ENCODE assay signal across 13 cellular contexts in genomic region chr7:611281-611810, GRCh38.
DNase-seq lines count a peak whose midpoint lies in the region; ATAC-seq and TF ChIP-seq lines count a peak whose summit lies in the region.
"Had no signal": no experiment of that assay in that cellular context is flagged by ENCODE, and none has a peak within 500 bp of the region (broad histone marks: within the 10 kb centered on the region; RNA-seq: fewer than 3 reads in every experiment).

No MANE protein-coding gene starts in this region.

- no peak overlapping the region for H3K9ac ChIP-seq in BLaER1 treated with 17β-estradiol and CSF1 and Interleukin-3, amounts not matched to agents 10 nM and 100 nM

- no peaks in the 10 kb centered on the region for H3K9me3 ChIP-seq in BLaER1 treated with 17β-estradiol and CSF1 and Interleukin-3, amounts not matched to agents 10 nM and 100 nM (replicated peaks in 1 of 11)
- no peaks in the 10 kb centered on the region for H3K9me3 ChIP-seq in gastroesophageal sphincter
- H3K9me3 ChIP-seq: Caco-2 had no signal

- peak overlapping the region in 3 of 11 experiments; percentile 45 to 65 (median 48); a peak in 3 of 22 replicates for H3K27ac ChIP-seq in BLaER1 treated with 17β-estradiol and CSF1 and Interleukin-3, amounts not matched to agents 10 nM and 100 nM
- peak overlapping the region in 3 of 4 donors; percentile 52 to 70 (median 64) for H3K27ac ChIP-seq in gastroesophageal sphincter
- H3K27ac ChIP-seq: HL-60, PC-9 had no signal

- no peaks in the 10 kb centered on the region for H3K36me3 ChIP-seq in BLaER1 treated with 17β-estradiol and CSF1 and Interleukin-3, amounts not matched to agents 10 nM and 100 nM
- no peaks in the 10 kb centered on the region for H3K36me3 ChIP-seq in gastroesophageal sphincter

- no peak for DNase-seq in WTC11 (ENCODE audit: low spot score)
- DNase-seq in posterior vena cava (ENCODE audit: low spot score), result peak; percentile 78
- no peak for DNase-seq in stimulated activated CD4-positive, alpha-beta T cell treated with anti-CD3 and anti-CD28 coated beads, Interleukin-12 subunit alpha, Interleukin-12 subunit beta, amount 100 ng/mL, for 4 hours
- DNase-seq in HFFc6, result no peak
- DNase-seq in GM10248 (ENCODE audit: extremely low spot score), result no peak
- DNase-seq in NCI-H2029 treated with DMSO at 0.1 percent for 48 hours (lab: John Stamatoyannopoulos, UW), result no peak
- DNase-seq: Caco-2, NCI-H446, PC-9, T-helper 17 cell had no signal

- H3K4me1 ChIP-seq in BLaER1 treated with 17β-estradiol and CSF1 and Interleukin-3, amounts not matched to agents 10 nM and 100 nM, result peaks cover 58 to 78% (median 67%) of the 10 kb centered on the region in 10 experiments
- peaks cover 0 to 18% (median 7%) of the 10 kb centered on the region in 3 donors for H3K4me1 ChIP-seq in gastroesophageal sphincter

- H3K9me3 Mint-ChIP-seq in WTC11 (peaks cover 4% of the 10 kb centered on the region; the same call in 1 of the 2 replicates), HFFc6 (no peaks in the 10 kb centered on the region)

- H3K4me1 Mint-ChIP-seq in WTC11 (peaks cover 8% of the 10 kb centered on the region), HFFc6 (ENCODE audit: low read depth) (no peaks in the 10 kb centered on the region)

- H3K27ac Mint-ChIP-seq in WTC11, result peak overlapping the region; percentile 93; the same call in 1 of the 2 replicates
- no peak overlapping the region for H3K27ac Mint-ChIP-seq in HFFc6
- H3K27ac Mint-ChIP-seq: T-helper 17 cell had no signal

- no peaks in the 10 kb centered on the region for H4K20me1 ChIP-seq in BLaER1 treated with 17β-estradiol and CSF1 and Interleukin-3, amounts not matched to agents 10 nM and 100 nM

- no peak for TF ChIP-seq EP300 in gastroesophageal sphincter (IDR thresholded peaks at IDR 0.05)

- POLR2A ChIA-PET in WTC11 (lab: Charles Lee) (no interaction called here), GM10248 (lab: Yijun Ruan, JAX) (no interaction called here)

- intact Hi-C loops in posterior vena cava (cut with DNase I), result no loop called here

- peak overlapping the region; percentile 79 to 95 (median 87); a peak in 17 of 22 replicates for H3K4me2 ChIP-seq in BLaER1 treated with 17β-estradiol and CSF1 and Interleukin-3, amounts not matched to agents 10 nM and 100 nM
- H3K4me2 ChIP-seq: PC-9 had no signal

- TF ChIP-seq CTCF in WTC11 (IDR thresholded peaks at IDR 0.05) (no peak), gastroesophageal sphincter (IDR thresholded peaks at IDR 0.05) (no peak), HFFc6 (IDR thresholded peaks at IDR 0.05) (no peak), GM10248 (IDR thresholded peaks at IDR 0.05; ENCODE audit: control extremely low read depth, extremely low read depth, low read depth, missing control alignments) (no peak)

- no peak overlapping the region for H3K4me3 ChIP-seq in BLaER1 treated with 17β-estradiol and CSF1 and Interleukin-3, amounts not matched to agents 10 nM and 100 nM
- no peak overlapping the region for H3K4me3 ChIP-seq in gastroesophageal sphincter
- H3K4me3 ChIP-seq: PC-9 had no signal

- CTCF ChIA-PET in WTC11 (lab: Charles Lee), result interaction anchor here (0.9 kb wide), 1 partner anchor 175 kb away, joined by 5 read pairs; no protein-coding TSS in a partner anchor
- CTCF ChIA-PET in GM10248 (lab: Yijun Ruan, JAX), result interaction anchor here (1.0 kb wide), 1 partner anchor 348 kb away, joined by 3 read pairs; no protein-coding TSS in a partner anchor

- H3K27me3 ChIP-seq in BLaER1 treated with 17β-estradiol and CSF1 and Interleukin-3, amounts not matched to agents 10 nM and 100 nM, result peaks cover 0 to 6% (median 0%) of the 10 kb centered on the region in 11 experiments; a peak in 1 of 22 replicates
- H3K27me3 ChIP-seq in gastroesophageal sphincter, result no peaks in the 10 kb centered on the region

- no peaks in the 10 kb centered on the region for H3K36me3 Mint-ChIP-seq in WTC11
- H3K36me3 Mint-ChIP-seq in HFFc6 (ENCODE audit: low read depth), result peaks cover 5% of the 10 kb centered on the region

- H3K4me3 Mint-ChIP-seq in WTC11, result no peak overlapping the region
- no peak overlapping the region for H3K4me3 Mint-ChIP-seq in HFFc6
- H3K4me3 Mint-ChIP-seq: T-helper 17 cell had no signal

- ATAC-seq in WTC11 (no peak), gastroesophageal sphincter (peak; percentile 26)
- ATAC-seq: T-helper 17 cell had no signal

- H3K27me3 Mint-ChIP-seq in WTC11 (ENCODE audit: low read depth), result no peaks in the 10 kb centered on the region
- peaks cover 9% of the 10 kb centered on the region for H3K27me3 Mint-ChIP-seq in HFFc6 (ENCODE audit: insufficient read depth)
- H3K27me3 Mint-ChIP-seq: T-helper 17 cell had no signal

- 51 to 85% methylated on average over 4 to 8 of the region's 14 CpGs for WGBS in gastroesophageal sphincter (ENCODE audit: low coverage in 1 of 2), 2 donors

- TF ChIP-seq POLR2A in gastroesophageal sphincter (IDR thresholded peaks at IDR 0.05), result no peak

TF ChIP-seq in WTC11, 78 proteins besides CTCF, POLR2A, EP300 and RAD21:
- TF ChIP-seq ZNF396 (CRISPR knock-in tag; IDR thresholded peaks at IDR 0.05; ENCODE audit: borderline replicate concordance) (no peak), ZNF263 (CRISPR knock-in tag; IDR thresholded peaks at IDR 0.05; ENCODE audit: low read depth) (no peak), ZBTB21 (CRISPR knock-in tag; IDR thresholded peaks at IDR 0.05; ENCODE audit: borderline replicate concordance) (no peak), CBFB (CRISPR knock-in tag; IDR thresholded peaks at IDR 0.05; ENCODE audit: low read depth) (no peak), TEAD4 (CRISPR knock-in tag; IDR thresholded peaks at IDR 0.05) (no peak), GRHL2 (CRISPR knock-in tag; IDR thresholded peaks at IDR 0.05; ENCODE audit: insufficient replicate concordance, severe bottlenecking) (no peak), AFF4 (CRISPR knock-in tag; IDR thresholded peaks at IDR 0.05; ENCODE audit: borderline replicate concordance) (no peak), NFATC4 (CRISPR knock-in tag; IDR thresholded peaks at IDR 0.05) (no peak), ZNF671 (CRISPR knock-in tag; IDR thresholded peaks at IDR 0.05) (no peak)
- TF ChIP-seq, protein P1, sequence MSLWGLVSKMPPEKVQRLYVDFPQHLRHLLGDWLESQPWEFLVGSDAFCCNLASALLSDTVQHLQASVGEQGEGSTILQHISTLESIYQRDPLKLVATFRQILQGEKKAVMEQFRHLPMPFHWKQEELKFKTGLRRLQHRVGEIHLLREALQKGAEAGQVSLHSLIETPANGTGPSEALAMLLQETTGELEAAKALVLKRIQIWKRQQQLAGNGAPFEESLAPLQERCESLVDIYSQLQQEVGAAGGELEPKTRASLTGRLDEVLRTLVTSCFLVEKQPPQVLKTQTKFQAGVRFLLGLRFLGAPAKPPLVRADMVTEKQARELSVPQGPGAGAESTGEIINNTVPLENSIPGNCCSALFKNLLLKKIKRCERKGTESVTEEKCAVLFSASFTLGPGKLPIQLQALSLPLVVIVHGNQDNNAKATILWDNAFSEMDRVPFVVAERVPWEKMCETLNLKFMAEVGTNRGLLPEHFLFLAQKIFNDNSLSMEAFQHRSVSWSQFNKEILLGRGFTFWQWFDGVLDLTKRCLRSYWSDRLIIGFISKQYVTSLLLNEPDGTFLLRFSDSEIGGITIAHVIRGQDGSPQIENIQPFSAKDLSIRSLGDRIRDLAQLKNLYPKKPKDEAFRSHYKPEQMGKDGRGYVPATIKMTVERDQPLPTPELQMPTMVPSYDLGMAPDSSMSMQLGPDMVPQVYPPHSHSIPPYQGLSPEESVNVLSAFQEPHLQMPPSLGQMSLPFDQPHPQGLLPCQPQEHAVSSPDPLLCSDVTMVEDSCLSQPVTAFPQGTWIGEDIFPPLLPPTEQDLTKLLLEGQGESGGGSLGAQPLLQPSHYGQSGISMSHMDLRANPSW (CRISPR knock-in tag; conservative IDR thresholded peaks at IDR 0.05; ENCODE audit: low read depth), result no peak
TF ChIP-seq in WTC11: peak in this region for 0.
